ENCODE assay signal across 19 cellular contexts in genomic region chr1:117660266-117660973, GRCh38. TPM values are rescaled to one million over a fixed set of nuclear protein-coding genes. Genes with fewer than 3 reads are reported as not detected.
DNase-seq lines count a peak whose midpoint lies in the region; ATAC-seq and TF ChIP-seq lines count a peak whose summit lies in the region.
"Had no signal": no experiment of that assay in that cellular context is flagged by ENCODE, and none has a peak within 500 bp of the region (broad histone marks: within the 10 kb centered on the region; RNA-seq: fewer than 3 reads in every experiment).

No MANE protein-coding gene starts in this region.

- peaks cover 6% of the 10 kb centered on the region for H3K27me3 Mint-ChIP-seq in CD8-positive, alpha-beta T cell (ENCODE audit: low read depth)
- H3K27me3 Mint-ChIP-seq in activated T-helper 17 cell treated with anti-CD3 and anti-CD28 coated beads, Interleukin-2, amount 50 U/mL, for 72 hours, result no peaks in the 10 kb centered on the region
- H3K27me3 Mint-ChIP-seq in naive thymus-derived CD4-positive, alpha-beta T cell, result peaks cover 0 to 24% (median 0%) of the 10 kb centered on the region in 5 donors

- no peaks in the 10 kb centered on the region for H3K9me3 ChIP-seq in CD8-positive, alpha-beta T cell (ENCODE audit: low read length)
- H3K9me3 ChIP-seq in naive thymus-derived CD4-positive, alpha-beta T cell (ENCODE audit: control insufficient read depth in 2 of 3, low read length in 3 of 3), result peaks cover 0 to 8% (median 0%) of the 10 kb centered on the region in 3 experiments
- H3K9me3 ChIP-seq: mucosa of descending colon, pancreas, transverse colon had no signal

- H3K4me3 ChIP-seq in CD8-positive, alpha-beta T cell (ENCODE audit: low read depth, low read length), result no peak overlapping the region
- H3K4me3 ChIP-seq in KMS-11 (IDR thresholded peaks at IDR 0.05; ENCODE audit: insufficient read depth, low read depth, low read length), result no peak overlapping the region
- H3K4me3 ChIP-seq in naive thymus-derived CD4-positive, alpha-beta T cell (ENCODE audit: low read length), result peak overlapping the region; percentile 3
- H3K4me3 ChIP-seq: mucosa of descending colon, pancreas, transverse colon had no signal

- H3K36me3 ChIP-seq in CD8-positive, alpha-beta T cell (ENCODE audit: insufficient read depth, low read length), result no peaks in the 10 kb centered on the region
- no peaks in the 10 kb centered on the region for H3K36me3 ChIP-seq in KMS-11 (ENCODE audit: insufficient read depth)
- H3K36me3 ChIP-seq in naive thymus-derived CD4-positive, alpha-beta T cell (ENCODE audit: control insufficient read depth in 2 of 3, insufficient read depth in 3 of 3, low read length in 3 of 3), result no peaks in the 10 kb centered on the region
- H3K36me3 ChIP-seq: pancreas, transverse colon had no signal

- DNase-seq in CD8-positive, alpha-beta T cell, result no peak
- DNase-seq in naive thymus-derived CD4-positive, alpha-beta T cell, result no peak
- no peak for DNase-seq in DMS53 treated with DMSO at 0.1 percent for 48 hours (lab: John Stamatoyannopoulos, UW; ENCODE audit: unreplicated experiment)
- DNase-seq in NCI-H446 (lab: John Stamatoyannopoulos, UW), result no peak
- DNase-seq: aorta; foreskin fibroblast; left cardiac atrium; mucosa of descending colon; NCI-H1048; NCI-H2171; pancreas; stimulated activated CD8-positive, alpha-beta memory T cell treated with anti-CD3 and anti-CD28 coated beads, Interleukin-4, amount 100 ng/mL, for 48 hours; transverse colon had no signal

- H3K27ac ChIP-seq in CD8-positive, alpha-beta T cell (ENCODE audit: low read depth, low read length), result no peak overlapping the region
- peak overlapping the region; percentile 82 for H3K27ac ChIP-seq in KMS-11
- H3K27ac ChIP-seq in naive thymus-derived CD4-positive, alpha-beta T cell (ENCODE audit: low read depth, low read length), result no peak overlapping the region
- H3K27ac ChIP-seq: C4-2B, pancreas, RWPE1 had no signal

- peak overlapping the region; percentile 88 for H3K27ac Mint-ChIP-seq in CD8-positive, alpha-beta T cell
- peak overlapping the region; percentile 81 for H3K27ac Mint-ChIP-seq in activated T-helper 17 cell treated with anti-CD3 and anti-CD28 coated beads, Interleukin-2, amount 50 U/mL, for 72 hours
- H3K27ac Mint-ChIP-seq in naive thymus-derived CD4-positive, alpha-beta T cell, result peak overlapping the region; percentile 52 to 95 (median 81)
- H3K27ac Mint-ChIP-seq: WTC11 had no signal

- H3K4me3 Mint-ChIP-seq in CD8-positive, alpha-beta T cell, result peak overlapping the region; percentile 60
- H3K4me3 Mint-ChIP-seq in activated T-helper 17 cell treated with anti-CD3 and anti-CD28 coated beads, Interleukin-2, amount 50 U/mL, for 72 hours, result peak overlapping the region; percentile 60
- H3K4me3 Mint-ChIP-seq in naive thymus-derived CD4-positive, alpha-beta T cell, result peak overlapping the region; percentile 12 to 77 (median 60)
- H3K4me3 Mint-ChIP-seq: WTC11 had no signal

- intact Hi-C loops in CD8-positive, alpha-beta T cell (cut with DNase I, micrococcal nuclease), result loop anchor here (5.0 to 10.0 kb wide), 3 partner anchors 267 to 1286 kb away; partner anchors contain the start of genes ATP1A1 (in 2 of the 2), GDAP2 (in 1 of the 2) and WDR3 (in 1 of the 2)
- intact Hi-C loops in naive thymus-derived CD4-positive, alpha-beta T cell (cut with micrococcal nuclease), result loop anchor here (2.0 to 10.0 kb wide), 4 partner anchors 77 to 1482 kb away; partner anchors contain the start of genes TRIM45 (in 1 of the 2) and WARS2 (in 1 of the 2)

- peak overlapping the region; percentile 57 for H3K4me2 ChIP-seq in KMS-11

- H3K36me3 Mint-ChIP-seq in CD8-positive, alpha-beta T cell, result peaks cover 5% of the 10 kb centered on the region
- no peaks in the 10 kb centered on the region for H3K36me3 Mint-ChIP-seq in activated T-helper 17 cell treated with anti-CD3 and anti-CD28 coated beads, Interleukin-2, amount 50 U/mL, for 72 hours (ENCODE audit: low read depth)
- H3K36me3 Mint-ChIP-seq in naive thymus-derived CD4-positive, alpha-beta T cell, result peaks cover 3 to 30% (median 7%) of the 10 kb centered on the region in 5 donors

- no peak for ATAC-seq in CD8-positive, alpha-beta T cell
- peak; percentile 5 for ATAC-seq in activated T-helper 17 cell treated with anti-CD3 and anti-CD28 coated beads, Interleukin-2, amount 50 U/mL, for 72 hours (replicated peaks)
- no peak for ATAC-seq in naive thymus-derived CD4-positive, alpha-beta T cell
- ATAC-seq in GM19455 (IDR thresholded peaks at IDR 0.05; ENCODE audit: unreplicated experiment), result no peak
- ATAC-seq: left cardiac atrium, pancreas, WTC11 had no signal

- peaks cover 8% of the 10 kb centered on the region for H3K9me3 Mint-ChIP-seq in CD8-positive, alpha-beta T cell
- no peaks in the 10 kb centered on the region for H3K9me3 Mint-ChIP-seq in activated T-helper 17 cell treated with anti-CD3 and anti-CD28 coated beads, Interleukin-2, amount 50 U/mL, for 72 hours
- peaks cover 0 to 33% (median 15%) of the 10 kb centered on the region in 11 donors for H3K9me3 Mint-ChIP-seq in naive thymus-derived CD4-positive, alpha-beta T cell

- H2AFZ ChIP-seq in KMS-11 (ENCODE audit: low read depth), result no peak overlapping the region

- H3K9ac ChIP-seq in KMS-11, result peak overlapping the region; percentile 27; the same call in 1 of the 2 replicates

- no peaks in the 10 kb centered on the region for H3K27me3 ChIP-seq in CD8-positive, alpha-beta T cell (ENCODE audit: insufficient read depth, low read length)
- H3K27me3 ChIP-seq in KMS-11 (ENCODE audit: insufficient read depth, low read depth), result no peaks in the 10 kb centered on the region
- H3K27me3 ChIP-seq in naive thymus-derived CD4-positive, alpha-beta T cell (ENCODE audit: control insufficient read depth in 2 of 2, insufficient read depth in 2 of 2, low read length in 2 of 2), result no peaks in the 10 kb centered on the region
- H3K27me3 ChIP-seq: pancreas, transverse colon had no signal

- peaks cover 92% of the 10 kb centered on the region for H3K4me1 Mint-ChIP-seq in CD8-positive, alpha-beta T cell (ENCODE audit: low read depth)
- H3K4me1 Mint-ChIP-seq in activated T-helper 17 cell treated with anti-CD3 and anti-CD28 coated beads, Interleukin-2, amount 50 U/mL, for 72 hours, result peaks cover 71% of the 10 kb centered on the region
- H3K4me1 Mint-ChIP-seq in naive thymus-derived CD4-positive, alpha-beta T cell, result peaks cover 61 to 95% (median 91%) of the 10 kb centered on the region in 7 donors

- POLR2A ChIA-PET in CD8-positive, alpha-beta T cell (lab: Charles Lee), result interaction anchor here (7.1 kb wide), 1 partner anchor 54 kb away, joined by 65 read pairs; the partner anchor contains the start of gene TENT5C
- POLR2A ChIA-PET in naive thymus-derived CD4-positive, alpha-beta T cell (lab: Charles Lee), result interaction anchor here (0.6 to 2.7 kb wide), 3 partner anchors 17 to 54 kb away, joined by 3 to 18 read pairs (median 12); partner anchors contain the start of gene TENT5C

- no peaks in the 10 kb centered on the region for H3K79me2 ChIP-seq in KMS-11 (ENCODE audit: insufficient read depth, low read depth)

- TF ChIP-seq CTCF in CD8-positive, alpha-beta T cell (IDR thresholded peaks at IDR 0.05), result no peak
- no peak for TF ChIP-seq CTCF in KMS-11 (conservative IDR thresholded peaks at IDR 0.05; ENCODE audit: low read depth, low read length)

- CTCF ChIA-PET in CD8-positive, alpha-beta T cell (lab: Charles Lee), result interaction anchor here (1.0 to 2.6 kb wide), 5 partner anchors 9 to 125 kb away, joined by 4 to 18 read pairs (median 6); no protein-coding TSS in a partner anchor
- CTCF ChIA-PET in naive thymus-derived CD4-positive, alpha-beta T cell (lab: Charles Lee), result interaction anchor here (0.6 to 5.2 kb wide), 3 partner anchors 13 to 155 kb away, joined by 4 to 19 read pairs (median 4); no protein-coding TSS in a partner anchor

- H4K20me1 ChIP-seq in KMS-11 (ENCODE audit: insufficient read depth), result no peaks in the 10 kb centered on the region

- H3K4me1 ChIP-seq in CD8-positive, alpha-beta T cell (ENCODE audit: insufficient read depth, low read length), result peaks cover 84% of the 10 kb centered on the region
- peaks cover 90% of the 10 kb centered on the region for H3K4me1 ChIP-seq in KMS-11 (ENCODE audit: low read depth, poor library complexity, severe bottlenecking)
- peaks cover 72 to 91% of the 10 kb centered on the region in 2 donors for H3K4me1 ChIP-seq in naive thymus-derived CD4-positive, alpha-beta T cell (ENCODE audit: control insufficient read depth in 2 of 2, insufficient read depth in 2 of 2, low read length in 2 of 2)

RNA-seq across cellular contexts. Expression of gene TENT5C, which starts 54.6 kb away (rescaled TPM):
- total RNA-seq in CD8-positive, alpha-beta T cell, result 100 to 1,000 TPM; 146 to 150 TPM
- 10 to 100 TPM; 30.2 to 37.1 TPM for total RNA-seq in activated T-helper 17 cell treated with anti-CD3 and anti-CD28 coated beads, Interleukin-2, amount 50 U/mL, for 72 hours
- 10 to 100 TPM in 3 of 5 experiments, 1 to 10 TPM in 2; 3.7 to 47.0 (median 12.9) TPM for total RNA-seq in naive thymus-derived CD4-positive, alpha-beta T cell
- polyA plus RNA-seq in naive thymus-derived CD4-positive, alpha-beta T cell, result 1 to 10 TPM in 1 of 2 donors, under 1 TPM in 1; 0.91 to 1.6 TPM
